Comparison of ENCODE assay signal across 25 cellular contexts in the genomic region with DNA sequence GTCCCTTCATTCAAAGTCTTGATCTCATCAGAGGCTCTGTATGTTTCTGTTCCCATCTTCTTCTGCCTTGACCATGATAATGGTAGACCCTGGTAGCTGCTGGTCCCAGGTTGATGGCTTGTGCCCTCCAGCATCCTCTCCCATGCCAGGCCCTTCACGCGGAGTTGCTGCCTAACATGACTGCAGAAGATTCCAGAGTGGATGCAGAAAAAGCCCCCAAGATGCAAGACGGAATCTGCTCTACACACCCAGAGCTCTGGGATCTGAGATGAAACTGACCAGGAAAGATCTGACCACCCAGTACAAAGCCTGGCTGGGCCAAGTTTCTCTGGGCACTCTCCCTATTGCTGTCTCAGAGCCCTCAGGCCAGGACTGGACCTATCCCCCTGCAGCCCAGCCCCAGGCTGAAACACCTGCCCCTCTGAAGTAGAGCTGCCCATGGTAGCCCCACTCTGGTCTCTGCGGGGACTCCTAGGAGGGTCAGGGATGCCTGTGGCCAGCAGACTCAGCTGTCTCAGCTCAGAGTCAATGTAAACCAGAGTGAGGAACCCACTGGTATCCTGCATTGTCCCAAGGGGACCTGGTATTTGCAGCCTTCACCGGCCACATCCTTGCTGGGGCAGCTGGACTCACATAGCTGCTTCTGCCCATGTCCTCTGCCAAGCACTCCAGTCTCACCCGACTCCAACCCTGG.
"Had no signal": no experiment of that assay in that cellular context is flagged by ENCODE, and none has a peak within 500 bp of the region (broad histone marks: within the 10 kb centered on the region; RNA-seq: fewer than 3 reads in every experiment).

No MANE protein-coding gene starts in this region.

- H3K27ac Mint-ChIP-seq: dendritic cell treated with granulocyte-macrophage colony-stimulating factor and Interleukin-4, amounts not matched to agents 40 ng/mL and 50 ng/mL, for 4 days; naive B cell; nephron progenitor cell; progenitor cell of endocrine pancreas; stimulated activated memory B cell treated with anti-CD40 and anti-IgM and Interleukin-4, amounts not matched to agents 10 μg/mL and 1 μg/mL and 100 μg/mL, for 72 hours; stimulated activated naive CD8-positive, alpha-beta T cell treated with anti-CD3 and anti-CD28 coated beads, Interleukin-15, Interleukin-2, amounts not matched to agents 100 ng/mL and 50 ng/mL, for 24 hours had no signal

- H3K27ac ChIP-seq: colonic mucosa, esophagus squamous epithelium, heart right ventricle, left lung, parathyroid adenoma, right lobe of liver, suprapubic skin, transverse colon, vagina had no signal

- H3K4me2 ChIP-seq: smooth muscle cell had no signal

- H3K4me3 ChIP-seq: colonic mucosa, esophagus squamous epithelium, heart right ventricle, left lung, right lobe of liver, smooth muscle cell, suprapubic skin, transverse colon, vagina had no signal

- DNase-seq: colonic mucosa; effector CD8-positive, alpha-beta T cell; esophagus squamous epithelium; foreskin melanocyte; glutamatergic neuron; heart right ventricle; hippocampal formation; left cardiac atrium; left lung; mesenchymal stem cell; naive B cell; nephron progenitor cell; right lobe of liver; stimulated activated CD4-positive, alpha-beta T cell treated with anti-CD3 and anti-CD28 coated beads, Interleukin-2, amount 100 ng/mL, for 24 hours; stimulated activated CD4-positive, alpha-beta T cell treated with anti-CD3 and anti-CD28 coated beads, Interleukin-4, amount 100 ng/mL, for 4 hours; transverse colon had no signal

- ATAC-seq: heart right ventricle; left cardiac atrium; left lung; stimulated activated memory B cell treated with anti-CD40 and anti-IgM and Interleukin-4, amounts not matched to agents 10 μg/mL and 1 μg/mL and 100 μg/mL, for 72 hours had no signal

- H3K4me3 Mint-ChIP-seq: central memory CD8-positive, alpha-beta T cell; dendritic cell treated with granulocyte-macrophage colony-stimulating factor and Interleukin-4, amounts not matched to agents 40 ng/mL and 50 ng/mL, for 4 days; naive B cell; nephron progenitor cell; stimulated activated memory B cell treated with anti-CD40 and anti-IgM and Interleukin-4, amounts not matched to agents 10 μg/mL and 1 μg/mL and 100 μg/mL, for 72 hours; stimulated activated naive CD8-positive, alpha-beta T cell treated with anti-CD3 and anti-CD28 coated beads, Interleukin-15, Interleukin-2, amounts not matched to agents 100 ng/mL and 50 ng/mL, for 24 hours had no signal

- H3K4me1 ChIP-seq: colonic mucosa, heart right ventricle, left lung, parathyroid adenoma, right lobe of liver, suprapubic skin, vagina had no signal

- H3K9me3 ChIP-seq: colonic mucosa, esophagus squamous epithelium, heart right ventricle, left lung, right lobe of liver, suprapubic skin, transverse colon, vagina had no signal

- H3K27me3 ChIP-seq: esophagus squamous epithelium, right lobe of liver, suprapubic skin, vagina had no signal

- H3K4me1 Mint-ChIP-seq: central memory CD8-positive, alpha-beta T cell; naive B cell; nephron progenitor cell had no signal

- H3K9me3 Mint-ChIP-seq: central memory CD8-positive, alpha-beta T cell; dendritic cell treated with granulocyte-macrophage colony-stimulating factor and Interleukin-4, amounts not matched to agents 40 ng/mL and 50 ng/mL, for 4 days; naive B cell; nephron progenitor cell; stimulated activated memory B cell treated with anti-CD40 and anti-IgM and Interleukin-4, amounts not matched to agents 10 μg/mL and 1 μg/mL and 100 μg/mL, for 72 hours; stimulated activated naive CD8-positive, alpha-beta T cell treated with anti-CD3 and anti-CD28 coated beads, Interleukin-15, Interleukin-2, amounts not matched to agents 100 ng/mL and 50 ng/mL, for 24 hours had no signal

- H3K36me3 Mint-ChIP-seq: naive B cell; stimulated activated memory B cell treated with anti-CD40 and anti-IgM and Interleukin-4, amounts not matched to agents 10 μg/mL and 1 μg/mL and 100 μg/mL, for 72 hours had no signal

- H3K9ac ChIP-seq: parathyroid adenoma had no signal

- H3K36me3 ChIP-seq: colonic mucosa, esophagus squamous epithelium, heart right ventricle, left lung, right lobe of liver, suprapubic skin, transverse colon, vagina had no signal
